In genomic region chr19:38362076-38362945, GRCh38 we compare ENCODE assay signal across 8 cellular contexts. TPM values are rescaled to one million over a fixed set of nuclear protein-coding genes. Genes with fewer than 3 reads are reported as not detected.
A peak's percentile ranks its signal among the peaks of the same experiment; 100 is the strongest.
DNase-seq lines count a peak whose midpoint lies in the region; ATAC-seq, FAIRE-seq and TF ChIP-seq lines count a peak whose summit lies in the region.

No MANE protein-coding gene starts in this region.

- peak overlapping the region; percentile 82 for H3K4me3 Mint-ChIP-seq in activated CD8-positive, alpha-beta memory T cell treated with anti-CD3 and anti-CD28 coated beads, Interleukin-2, amount 10 ng/mL, durations not matched to agents 7 days and 5 days

- no peak for TF ChIP-seq CTCF in epithelial cell of esophagus (IDR thresholded peaks at IDR 0.05; ENCODE audit: insufficient read depth, low read depth, low read length, missing control alignments)

- peaks cover 33% of the 10 kb centered on the region for H3K27me3 ChIP-seq in mucosa of stomach (ENCODE audit: control insufficient read depth, insufficient read depth, low read length)

- peaks cover 11% of the 10 kb centered on the region for H3K4me1 ChIP-seq in mucosa of stomach (ENCODE audit: control insufficient read depth, insufficient read depth, low read length)

- peak; percentile 46 for ATAC-seq in HG02759 (IDR thresholded peaks at IDR 0.05; ENCODE audit: unreplicated experiment)
- ATAC-seq in activated CD8-positive, alpha-beta memory T cell treated with anti-CD3 and anti-CD28 coated beads, Interleukin-2, amount 10 ng/mL, durations not matched to agents 7 days and 5 days, result peak; percentile 80

- H3K9me3 Mint-ChIP-seq in activated CD8-positive, alpha-beta memory T cell treated with anti-CD3 and anti-CD28 coated beads, Interleukin-2, amount 10 ng/mL, durations not matched to agents 7 days and 5 days (ENCODE audit: low read depth), result no peaks in the 10 kb centered on the region

- in situ Hi-C loops in Caki2 (cut with HindIII; ENCODE audit: low pct_unique_long_range_greater_than_20kb, low sequenced_read_pairs), result no loop called here

- no peaks in the 10 kb centered on the region for H3K36me3 ChIP-seq in mucosa of stomach (ENCODE audit: control insufficient read depth, insufficient read depth, low read length)

- CTCF ChIA-PET in activated CD8-positive, alpha-beta memory T cell treated with anti-CD3 and anti-CD28 coated beads, Interleukin-2, amount 10 ng/mL, durations not matched to agents 7 days and 5 days (lab: Charles Lee), result interaction anchor here (0.7 to 2.1 kb wide), 5 partner anchors 12 to 372 kb away, joined by 3 to 8 read pairs (median 3); partner anchors contain the start of genes CATSPERG and PSMD8

- H3K27ac Mint-ChIP-seq in activated CD8-positive, alpha-beta memory T cell treated with anti-CD3 and anti-CD28 coated beads, Interleukin-2, amount 10 ng/mL, durations not matched to agents 7 days and 5 days, result peak overlapping the region; percentile 56

- H3K9ac ChIP-seq in mucosa of stomach (ENCODE audit: low read length), result peak overlapping the region; percentile 8

- H3K9me3 ChIP-seq in mucosa of stomach (ENCODE audit: control insufficient read depth, low read length), result no peaks in the 10 kb centered on the region

- H3K27me3 Mint-ChIP-seq in activated CD8-positive, alpha-beta memory T cell treated with anti-CD3 and anti-CD28 coated beads, Interleukin-2, amount 10 ng/mL, durations not matched to agents 7 days and 5 days, result peaks cover 28% of the 10 kb centered on the region

- no peak for FAIRE-seq in RCC 7860 (lab: Jason Lieb, UNC)

- no peaks in the 10 kb centered on the region for H3K36me3 Mint-ChIP-seq in activated CD8-positive, alpha-beta memory T cell treated with anti-CD3 and anti-CD28 coated beads, Interleukin-2, amount 10 ng/mL, durations not matched to agents 7 days and 5 days

- DNase-seq in Caki2 (ENCODE audit: low read depth), result peak; percentile 79
- DNase-seq in NCI-H748 treated with DMSO at 0.1 percent for 48 hours (lab: John Stamatoyannopoulos, UW), result peak; percentile 86
- DNase-seq in activated CD8-positive, alpha-beta memory T cell treated with anti-CD3 and anti-CD28 coated beads, Interleukin-2, amount 10 ng/mL, durations not matched to agents 7 days and 5 days, result peak; percentile 94
- peak; percentile 78 for DNase-seq in epithelial cell of esophagus (ENCODE audit: low read depth)
- peak; percentile 73 for DNase-seq in stimulated activated CD8-positive, alpha-beta memory T cell treated with anti-CD3 and anti-CD28 coated beads, Interleukin-7, amount 100 ng/mL, for 24 hours (ENCODE audit: low read depth)
- no peak for DNase-seq in RCC 7860 (ENCODE audit: low spot score)

- peaks cover 20% of the 10 kb centered on the region for H3K4me1 Mint-ChIP-seq in activated CD8-positive, alpha-beta memory T cell treated with anti-CD3 and anti-CD28 coated beads, Interleukin-2, amount 10 ng/mL, durations not matched to agents 7 days and 5 days

- peak overlapping the region; percentile 60 for H3K4me3 ChIP-seq in epithelial cell of esophagus (ENCODE audit: low read length)
- peak overlapping the region; percentile 36 for H3K4me3 ChIP-seq in mucosa of stomach (ENCODE audit: low read length)

RNA-seq across cellular contexts. Expression of gene PSMD8, which starts 12.1 kb away (rescaled TPM):
- 444 and 614 TPM in 2 replicates for total RNA-seq in Caki2 (2014; rRNA removed; shearing (Covaris generic); ENCODE audit: low replicate concordance)
- 100 to 1,000 TPM; 164 to 204 TPM for total RNA-seq in activated CD8-positive, alpha-beta memory T cell treated with anti-CD3 and anti-CD28 coated beads, Interleukin-2, amount 10 ng/mL, durations not matched to agents 7 days and 5 days

RNA-seq across cellular contexts. Expression of gene GGN, which starts 25.5 kb away (rescaled TPM):
- 2.5 TPM in 1 of 2 replicates, not detected in the other for total RNA-seq in Caki2 (2014; rRNA removed; shearing (Covaris generic); ENCODE audit: low replicate concordance)
- total RNA-seq in activated CD8-positive, alpha-beta memory T cell treated with anti-CD3 and anti-CD28 coated beads, Interleukin-2, amount 10 ng/mL, durations not matched to agents 7 days and 5 days, result not detected

RNA-seq across cellular contexts. Expression of gene SPRED3, which starts 26.2 kb away (rescaled TPM):
- 1.7 TPM in 1 of 2 replicates, not detected in the other for total RNA-seq in Caki2 (2014; rRNA removed; shearing (Covaris generic); ENCODE audit: low replicate concordance)
- under 1 TPM; 0.84 to 0.93 TPM for total RNA-seq in activated CD8-positive, alpha-beta memory T cell treated with anti-CD3 and anti-CD28 coated beads, Interleukin-2, amount 10 ng/mL, durations not matched to agents 7 days and 5 days

RNA-seq across cellular contexts. Expression of gene CATSPERG, which starts 26.7 kb away (rescaled TPM):
- 0.90 and 6.0 TPM in 2 replicates for total RNA-seq in Caki2 (2014; rRNA removed; shearing (Covaris generic); ENCODE audit: low replicate concordance)
- total RNA-seq in activated CD8-positive, alpha-beta memory T cell treated with anti-CD3 and anti-CD28 coated beads, Interleukin-2, amount 10 ng/mL, durations not matched to agents 7 days and 5 days, result 1 to 10 TPM; 4.3 to 7.3 TPM

RNA-seq across cellular contexts. Expression of gene FAM98C, which starts 40.6 kb away (rescaled TPM):
- total RNA-seq in Caki2 (2014; rRNA removed; shearing (Covaris generic); ENCODE audit: low replicate concordance), result 23.9 and 31.9 TPM in 2 replicates
- 10 to 100 TPM; 22.4 to 24.1 TPM for total RNA-seq in activated CD8-positive, alpha-beta memory T cell treated with anti-CD3 and anti-CD28 coated beads, Interleukin-2, amount 10 ng/mL, durations not matched to agents 7 days and 5 days
